18 cellular contexts compared by ENCODE assay signal in genomic region chr3:128820252-128820839, GRCh38. TPM values are rescaled to one million over a fixed set of nuclear protein-coding genes. Genes with fewer than 3 reads are reported as not detected.
DNase-seq lines count a peak whose midpoint lies in the region; ATAC-seq and TF ChIP-seq lines count a peak whose summit lies in the region.
"Had no signal": no experiment of that assay in that cellular context is flagged by ENCODE, and none has a peak within 500 bp of the region (broad histone marks: within the 10 kb centered on the region; RNA-seq: fewer than 3 reads in every experiment).

No MANE protein-coding gene starts in this region.

- WGBS in endodermal cell (ENCODE audit: insufficient coverage in 1 of 2, insufficient read length in 1 of 2), 2 experiments: 94 to 96% methylated on average over 5 to 7 of the region's 7 CpGs

- no peaks in the 10 kb centered on the region for H3K4me1 ChIP-seq in endodermal cell (ENCODE audit: control insufficient read depth, insufficient read depth, low read length)
- H3K4me1 ChIP-seq: BLaER1 had no signal

- H3K9me3 ChIP-seq in endodermal cell (ENCODE audit: control insufficient read depth, low read length): no peaks in the 10 kb centered on the region
- H3K9me3 ChIP-seq: BLaER1 had no signal

- H3K36me3 Mint-ChIP-seq in endodermal cell (ENCODE audit: low read depth): peaks cover 52% of the 10 kb centered on the region
- peaks cover 68% of the 10 kb centered on the region for H3K36me3 Mint-ChIP-seq in stimulated activated effector memory CD8-positive, alpha-beta T cell treated with anti-CD3 and anti-CD28 coated beads, Interleukin-12 subunit alpha, Interleukin-12 subunit beta, amount 100 ng/mL, for 72 hours

- DNase-seq in Right ventricle myocardium inferior (ENCODE audit: missing footprints): no peak
- no peak for DNase-seq in cardiac septum (ENCODE audit: low spot score)
- DNase-seq in endodermal cell: no peak
- DNase-seq in left ventricle myocardium superior: no peak
- no peak for DNase-seq in stimulated activated effector memory CD8-positive, alpha-beta T cell treated with anti-CD3 and anti-CD28 coated beads, Interleukin-12 subunit alpha, Interleukin-12 subunit beta, amount 100 ng/mL, for 72 hours (ENCODE audit: low spot score in 2 of 2)
- no peak for DNase-seq in NCI-H748 (lab: John Stamatoyannopoulos, UW; ENCODE audit: unreplicated experiment)
- no peak for DNase-seq in NCI-H2081 treated with DMSO at 0.1 percent for 48 hours (lab: John Stamatoyannopoulos, UW)
- DNase-seq in foreskin melanocyte: no peak
- DNase-seq: 8988T; CD4-positive, alpha-beta memory T cell; DMS153; DMS79; GDM1; HCEC 1CT; HFFc6 had no signal

- TF ChIP-seq CTCF in endodermal cell (conservative IDR thresholded peaks at IDR 0.05): no peak

- no peaks in the 10 kb centered on the region for H3K9me3 Mint-ChIP-seq in endodermal cell
- H3K9me3 Mint-ChIP-seq in stimulated activated effector memory CD8-positive, alpha-beta T cell treated with anti-CD3 and anti-CD28 coated beads, Interleukin-12 subunit alpha, Interleukin-12 subunit beta, amount 100 ng/mL, for 72 hours: no peaks in the 10 kb centered on the region
- H3K9me3 Mint-ChIP-seq: CD14-positive monocyte; CD4-positive, alpha-beta memory T cell; GM23338; HFFc6 had no signal

- no peak overlapping the region for H3K27ac Mint-ChIP-seq in endodermal cell
- H3K27ac Mint-ChIP-seq in stimulated activated effector memory CD8-positive, alpha-beta T cell treated with anti-CD3 and anti-CD28 coated beads, Interleukin-12 subunit alpha, Interleukin-12 subunit beta, amount 100 ng/mL, for 72 hours: peak overlapping the region; percentile 3
- H3K27ac Mint-ChIP-seq: GM23338, HFFc6 had no signal

- no peaks in the 10 kb centered on the region for H3K27me3 Mint-ChIP-seq in endodermal cell (ENCODE audit: insufficient read depth)
- H3K27me3 Mint-ChIP-seq: CD4-positive, alpha-beta memory T cell had no signal

- peaks cover 3% of the 10 kb centered on the region for H3K4me1 Mint-ChIP-seq in endodermal cell
- peaks cover 10% of the 10 kb centered on the region for H3K4me1 Mint-ChIP-seq in stimulated activated effector memory CD8-positive, alpha-beta T cell treated with anti-CD3 and anti-CD28 coated beads, Interleukin-12 subunit alpha, Interleukin-12 subunit beta, amount 100 ng/mL, for 72 hours
- H3K4me1 Mint-ChIP-seq: GM23338 had no signal

- intact Hi-C loops in Right ventricle myocardium inferior (cut with DNase I): no loop called here
- intact Hi-C loops in cardiac septum (cut with DNase I): no loop called here
- intact Hi-C loops in left ventricle myocardium superior (cut with micrococcal nuclease): no loop called here

- H3K27me3 ChIP-seq in endodermal cell (ENCODE audit: control insufficient read depth, insufficient read depth, low read length, poor library complexity, severe bottlenecking): no peaks in the 10 kb centered on the region
- H3K27me3 ChIP-seq: BLaER1 had no signal

- H3K9ac ChIP-seq in endodermal cell (ENCODE audit: extremely low read depth, low read length, poor library complexity, severe bottlenecking): no peak overlapping the region
- H3K9ac ChIP-seq: BLaER1 had no signal

- peak; percentile 29 for ATAC-seq in Right ventricle myocardium inferior
- peak; percentile 47 for ATAC-seq in left ventricle myocardium superior
- ATAC-seq in stimulated activated effector memory CD8-positive, alpha-beta T cell treated with anti-CD3 and anti-CD28 coated beads, Interleukin-12 subunit alpha, Interleukin-12 subunit beta, amount 100 ng/mL, for 72 hours: no peak
- ATAC-seq: GM23338 had no signal

- peak overlapping the region; percentile 6 for H3K27ac ChIP-seq in endodermal cell (ENCODE audit: low read depth, low read length)
- H3K27ac ChIP-seq: BLaER1 had no signal

- H3K36me3 ChIP-seq in endodermal cell (ENCODE audit: control insufficient read depth, insufficient read depth, low read length): peaks cover 56% of the 10 kb centered on the region

- no peak overlapping the region for H3K4me3 Mint-ChIP-seq in endodermal cell
- no peak overlapping the region for H3K4me3 Mint-ChIP-seq in stimulated activated effector memory CD8-positive, alpha-beta T cell treated with anti-CD3 and anti-CD28 coated beads, Interleukin-12 subunit alpha, Interleukin-12 subunit beta, amount 100 ng/mL, for 72 hours
- H3K4me3 Mint-ChIP-seq: CD14-positive monocyte; CD4-positive, alpha-beta memory T cell; GM23338; HFFc6 had no signal

- no peak overlapping the region for H3K4me3 ChIP-seq in endodermal cell (ENCODE audit: low read length)
- H3K4me3 ChIP-seq: BLaER1, GM23338 had no signal

RNA-seq across cellular contexts. Expression of gene ACAD9, which starts 59.1 kb away (rescaled TPM):
- 42.0 TPM for total RNA-seq in Right ventricle myocardium inferior
- total RNA-seq in cardiac septum: 29.3 TPM
- 10 to 100 TPM; 48.0 to 52.1 TPM for total RNA-seq in endodermal cell
- polyA plus RNA-seq in endodermal cell (2013, experiment 1 of 2): 32.3 TPM
- 30.3 TPM for polyA plus RNA-seq in endodermal cell (2013, experiment 2 of 2)
- 50.4 TPM for total RNA-seq in left ventricle myocardium superior
